Comparison of ENCODE assay signal across 1 cellular context in the genomic region with DNA sequence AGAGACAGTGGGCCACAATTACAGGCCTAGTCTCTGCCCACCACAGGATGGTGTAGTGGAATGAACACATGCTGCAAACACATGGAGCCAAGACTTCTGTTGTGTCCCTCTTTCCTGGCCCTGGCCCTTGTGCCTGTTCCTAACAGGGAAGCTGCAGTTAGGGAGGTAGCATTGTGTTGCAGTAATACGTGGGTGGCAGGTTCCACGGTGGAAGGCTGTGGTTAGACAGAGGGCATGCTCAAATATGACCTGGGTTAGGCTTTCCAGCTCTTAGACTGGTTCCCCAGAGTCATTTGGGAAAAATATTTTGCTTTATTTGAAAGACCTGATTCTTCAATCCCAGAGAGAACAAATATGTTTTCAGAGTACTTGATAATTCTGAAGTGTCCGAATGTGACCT.
TF ChIP-seq lines count a peak whose summit lies in the region.

No MANE protein-coding gene starts in this region.

TF ChIP-seq in H1, 55 proteins besides CTCF, POLR2A, EP300 and RAD21 (continued from another document):
- TF ChIP-seq CBX8 (IDR thresholded peaks at IDR 0.05; ENCODE audit: borderline replicate concordance, low read depth, low read length) (no peak), KDM5A (IDR thresholded peaks at IDR 0.05; ENCODE audit: low read length) (no peak), RFX5 (IDR thresholded peaks at IDR 0.05; ENCODE audit: borderline replicate concordance, low read depth, low read length) (no peak), KDM4A (IDR thresholded peaks at IDR 0.05; ENCODE audit: low read depth, low read length, severe bottlenecking) (no peak), TBP (IDR thresholded peaks at IDR 0.05; ENCODE audit: low read depth, low read length) (no peak), SIX5 (IDR thresholded peaks at IDR 0.05; ENCODE audit: low read depth, low read length) (no peak), SP4 (IDR thresholded peaks at IDR 0.05; ENCODE audit: low read length) (no peak), GTF2F1 (IDR thresholded peaks at IDR 0.05; ENCODE audit: borderline replicate concordance, low read depth, low read length) (no peak), EZH2 (IDR thresholded peaks at IDR 0.05; ENCODE audit: low read depth, low read length, severe bottlenecking) (no peak)
